1 cellular context compared by ENCODE assay signal in genomic region chr17:59423903-59424302, GRCh38.
TF ChIP-seq lines count a peak whose summit lies in the region.

No MANE protein-coding gene starts in this region.

TF ChIP-seq in HepG2, 621 proteins besides CTCF, POLR2A, EP300 and RAD21:
- TF ChIP-seq CENPT (CRISPR knock-in tag; IDR thresholded peaks at IDR 0.05; ENCODE audit: low read depth) (no peak), ZNF253 (CRISPR knock-in tag; IDR thresholded peaks at IDR 0.05; ENCODE audit: borderline replicate concordance) (no peak), ZNF276 (CRISPR knock-in tag; IDR thresholded peaks at IDR 0.05; ENCODE audit: low read depth) (no peak), ZBTB4 (CRISPR knock-in tag; IDR thresholded peaks at IDR 0.05; ENCODE audit: borderline replicate concordance) (peak; percentile 39; the same call in 1 of the 2 replicates), SNAPC5 (CRISPR knock-in tag; IDR thresholded peaks at IDR 0.05; ENCODE audit: borderline replicate concordance) (no peak), MAX (IDR thresholded peaks at IDR 0.05) (peak; percentile 52), ERF (CRISPR knock-in tag; IDR thresholded peaks at IDR 0.05) (no peak), UBTF (CRISPR knock-in tag; IDR thresholded peaks at IDR 0.05) (0 out of 2 replicates have a peak, but pooled peaks have one; percentile 25), THAP11 (CRISPR knock-in tag; IDR thresholded peaks at IDR 0.05) (no peak), MED1 (CRISPR knock-in tag; IDR thresholded peaks at IDR 0.05) (no peak), IRX3 (CRISPR knock-in tag; IDR thresholded peaks at IDR 0.05; ENCODE audit: borderline replicate concordance, low read depth) (no peak), PBX2 (CRISPR knock-in tag; IDR thresholded peaks at IDR 0.05) (no peak), KDM2A (CRISPR knock-in tag; IDR thresholded peaks at IDR 0.05; ENCODE audit: borderline replicate concordance, low read depth) (no peak), RARG (CRISPR knock-in tag; IDR thresholded peaks at IDR 0.05; ENCODE audit: low read depth) (no peak), REST (IDR thresholded peaks at IDR 0.05; ENCODE audit: borderline replicate concordance in 1 of 2, low read depth in 1 of 2, low read length in 2 of 2) (no peak), HNRNPL (IDR thresholded peaks at IDR 0.05; ENCODE audit: low read depth, low read length) (peak; percentile 82), ATF7-NPFF (CRISPR knock-in tag; IDR thresholded peaks at IDR 0.05; ENCODE audit: low read depth) (0 out of 2 replicates have a peak, but pooled peaks have one; percentile 29), ZNF280B (CRISPR knock-in tag; IDR thresholded peaks at IDR 0.05; ENCODE audit: borderline replicate concordance) (no peak), SRY (CRISPR knock-in tag; IDR thresholded peaks at IDR 0.05) (no peak), ZNF687 (CRISPR knock-in tag; IDR thresholded peaks at IDR 0.05) (peak; percentile 39), SMAD9 (CRISPR knock-in tag; IDR thresholded peaks at IDR 0.05) (no peak)
